11 cellular contexts compared by ENCODE assay signal in genomic region chr3:165895919-165896318, GRCh38. TPM values are rescaled to one million over a fixed set of nuclear protein-coding genes. Genes with fewer than 3 reads are reported as not detected.
DNase-seq lines count a peak whose midpoint lies in the region; ATAC-seq and TF ChIP-seq lines count a peak whose summit lies in the region.
"Had no signal": no experiment of that assay in that cellular context is flagged by ENCODE, and none has a peak within 500 bp of the region (broad histone marks: within the 10 kb centered on the region; RNA-seq: fewer than 3 reads in every experiment).

No MANE protein-coding gene starts in this region.

- no peak overlapping the region for H3K27ac ChIP-seq in 22Rv1

- peak; percentile 91 for DNase-seq in NCI-H82 (lab: John Stamatoyannopoulos, UW)
- peak; percentile 2 to 6 for DNase-seq in dermis microvascular lymphatic vessel endothelial cell (ENCODE audit: low read depth in 2 of 2)
- no peak for DNase-seq in activated effector memory CD4-positive, alpha-beta T cell treated with Interleukin-2 at 50 U/mL for 16 hours
- no peak for DNase-seq in HCEC 1CT
- DNase-seq: amygdala had no signal

- ATAC-seq in HG02678 (IDR thresholded peaks at IDR 0.05; ENCODE audit: unreplicated experiment) (no peak), HG02571 (IDR thresholded peaks at IDR 0.05; ENCODE audit: unreplicated experiment) (no peak)
- ATAC-seq: activated CD4-positive, CD25-positive, alpha-beta regulatory T cell treated with anti-CD3 and anti-CD28 coated beads, Interleukin-2, amount 50 U/mL, for 24 hours; stimulated activated effector memory CD8-positive, alpha-beta T cell treated with anti-CD3 and anti-CD28 coated beads, Interleukin-12 subunit alpha, Interleukin-12 subunit beta, amount 100 ng/mL, for 72 hours had no signal

- peak; percentile 70 for TF ChIP-seq CTCF in 22Rv1 (IDR thresholded peaks at IDR 0.05)
- peak; percentile 45; the same call in 2 of the 3 replicates for TF ChIP-seq CTCF in GM12872 (IDR thresholded peaks at IDR 0.05; ENCODE audit: insufficient read depth, low read depth, low read length)

RNA-seq across cellular contexts. Expression of gene BCHE, which starts 58.7 kb away (rescaled TPM):
- total RNA-seq in dermis microvascular lymphatic vessel endothelial cell: 15.4 and 24.3 TPM in 2 replicates

Comparison
In these comparisons a context has a peak if more than half of its experiments do, and no peak if none do; other contexts are left out.
1. DNase-seq: peak in NCI-H82 (single experiment) and dermis microvascular lymphatic vessel endothelial cell (2 of 2); none in activated effector memory CD4-positive, alpha-beta T cell treated with Interleukin-2 at 50 U/mL for 16 hours (single experiment) and HCEC 1CT (single experiment).